20 cellular contexts compared by ENCODE assay signal in genomic region chr20:35967979-35968640, GRCh38.
"Had no signal": no experiment of that assay in that cellular context is flagged by ENCODE, and none has a peak within 500 bp of the region (broad histone marks: within the 10 kb centered on the region; RNA-seq: fewer than 3 reads in every experiment).

Gene CNBD2, plus strand, starts transcription at chr20:35968590. Its CDS starts 173 bp downstream, at chr20:35968763.

- H3K36me3 ChIP-seq: colonic mucosa, lower lobe of right lung, right atrium auricular region, transverse colon, uterus had no signal

- ATAC-seq: activated CD4-positive, CD25-positive, alpha-beta regulatory T cell treated with anti-CD3 and anti-CD28 coated beads, Interleukin-2, amount 50 U/mL, for 24 hours; activated CD8-positive, alpha-beta T cell treated with anti-CD3 and anti-CD28 coated beads, Interleukin-2, amount 10 ng/mL, durations not matched to agents 7 days and 5 days; activated naive CD8-positive, alpha-beta T cell treated with anti-CD3 and anti-CD28 coated beads, Interleukin-2, amount 50 U/mL, for 24 hours; activated T-cell treated with anti-CD3 and anti-CD28 coated beads, Interleukin-2, amount 50 U/mL, for 4 hours; lower lobe of right lung; stimulated activated naive CD8-positive, alpha-beta T cell treated with anti-CD3 and anti-CD28 coated beads, Interleukin-15, Interleukin-2, amounts not matched to agents 100 U/mL and 50 U/mL, for 24 hours had no signal

- H3K27me3 ChIP-seq: colonic mucosa, foreskin keratinocyte, right atrium auricular region, transverse colon, uterus had no signal

- H3K27me3 Mint-ChIP-seq: activated naive CD8-positive, alpha-beta T cell treated with anti-CD3 and anti-CD28 coated beads, Interleukin-2, amount 50 U/mL, for 24 hours; central memory CD8-positive, alpha-beta T cell had no signal

- H3K4me3 ChIP-seq: colonic mucosa, lower lobe of right lung, right atrium auricular region, transverse colon, uterus had no signal

- H3K36me3 Mint-ChIP-seq: activated naive CD4-positive, alpha-beta T cell treated with anti-CD3 and anti-CD28 coated beads, Interleukin-2, amount 10 ng/mL, durations not matched to agents 7 days and 5 days had no signal

- H3K4me1 ChIP-seq: colonic mucosa, lower lobe of right lung, right atrium auricular region, uterus had no signal

- H3K9me3 ChIP-seq: colonic mucosa, lower lobe of right lung, right atrium auricular region, transverse colon, uterus had no signal

- H3K27ac ChIP-seq: colonic mucosa, foreskin keratinocyte, lower lobe of right lung, right atrium auricular region, transverse colon, uterus had no signal

- H3K9me3 Mint-ChIP-seq: activated CD4-positive, alpha-beta T cell treated with anti-CD3 and anti-CD28 coated beads, Interleukin-2, amount 10 ng/mL, durations not matched to agents 7 days and 5 days; activated naive CD4-positive, alpha-beta T cell treated with anti-CD3 and anti-CD28 coated beads, Interleukin-2, amount 10 ng/mL, durations not matched to agents 7 days and 5 days; activated naive CD8-positive, alpha-beta T cell treated with anti-CD3 and anti-CD28 coated beads, Interleukin-2, amount 50 U/mL, for 24 hours; activated T-cell treated with anti-CD3 and anti-CD28 coated beads, Interleukin-2, amount 50 U/mL, for 4 hours; central memory CD8-positive, alpha-beta T cell had no signal

- H3K4me3 Mint-ChIP-seq: activated CD4-positive, alpha-beta T cell treated with anti-CD3 and anti-CD28 coated beads, Interleukin-2, amount 10 ng/mL, durations not matched to agents 7 days and 5 days; activated CD8-positive, alpha-beta T cell treated with anti-CD3 and anti-CD28 coated beads, Interleukin-2, amount 10 ng/mL, durations not matched to agents 7 days and 5 days; activated naive CD4-positive, alpha-beta T cell treated with anti-CD3 and anti-CD28 coated beads, Interleukin-2, amount 10 ng/mL, durations not matched to agents 7 days and 5 days; activated naive CD8-positive, alpha-beta T cell treated with anti-CD3 and anti-CD28 coated beads, Interleukin-2, amount 50 U/mL, for 24 hours; activated T-cell treated with anti-CD3 and anti-CD28 coated beads, Interleukin-2, amount 50 U/mL, for 4 hours; central memory CD8-positive, alpha-beta T cell; neural crest cell had no signal

- H3K27ac Mint-ChIP-seq: activated CD4-positive, alpha-beta T cell treated with anti-CD3 and anti-CD28 coated beads, Interleukin-2, amount 10 ng/mL, durations not matched to agents 7 days and 5 days; activated CD8-positive, alpha-beta T cell treated with anti-CD3 and anti-CD28 coated beads, Interleukin-2, amount 10 ng/mL, durations not matched to agents 7 days and 5 days; activated naive CD4-positive, alpha-beta T cell treated with anti-CD3 and anti-CD28 coated beads, Interleukin-2, amount 10 ng/mL, durations not matched to agents 7 days and 5 days; activated naive CD8-positive, alpha-beta T cell treated with anti-CD3 and anti-CD28 coated beads, Interleukin-2, amount 50 U/mL, for 24 hours; progenitor cell of endocrine pancreas had no signal

- DNase-seq: activated CD4-positive, alpha-beta T cell treated with anti-CD3 and anti-CD28 coated beads, Interleukin-2, amount 10 ng/mL, durations not matched to agents 7 days and 5 days; activated CD8-positive, alpha-beta T cell treated with anti-CD3 and anti-CD28 coated beads, Interleukin-2, amount 10 ng/mL, durations not matched to agents 7 days and 5 days; activated naive CD4-positive, alpha-beta T cell treated with anti-CD3 and anti-CD28 coated beads, Interleukin-2, amount 10 ng/mL, durations not matched to agents 7 days and 5 days; activated naive CD8-positive, alpha-beta T cell treated with anti-CD3 and anti-CD28 coated beads, Interleukin-2, amount 50 U/mL, for 24 hours; activated T-cell treated with anti-CD3 and anti-CD28 coated beads, Interleukin-2, amount 50 U/mL, for 4 hours; aorta; colonic mucosa; glutamatergic neuron; hypothalamus; lower lobe of right lung; stimulated activated naive CD8-positive, alpha-beta T cell treated with anti-CD3 and anti-CD28 coated beads, Interleukin-15, Interleukin-2, amounts not matched to agents 100 U/mL and 50 U/mL, for 24 hours; substantia nigra; transverse colon; uterus had no signal

- H3K4me1 Mint-ChIP-seq: central memory CD8-positive, alpha-beta T cell; neural crest cell had no signal
